In the genomic region with DNA sequence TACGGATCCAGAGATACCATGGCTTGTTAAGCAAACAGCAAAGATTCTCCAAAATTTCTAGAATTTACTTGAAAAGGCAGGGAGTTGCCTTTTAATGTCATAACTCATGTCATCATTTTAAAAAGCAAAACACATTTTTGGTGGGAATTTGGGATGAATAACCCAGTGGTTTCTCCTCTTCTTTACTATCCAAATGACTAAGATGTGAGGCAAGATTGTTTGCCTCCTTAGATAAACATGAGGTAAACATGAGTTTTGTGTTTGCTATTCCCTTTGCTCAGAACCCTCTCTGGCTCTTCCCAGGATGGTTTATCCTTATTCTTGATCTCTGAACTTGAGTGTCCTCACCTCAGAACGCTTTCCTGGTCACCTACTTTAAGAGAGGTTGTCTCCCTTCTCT, we compare ENCODE assay signal across 29 cellular contexts.
DNase-seq lines count a peak whose midpoint lies in the region; ATAC-seq and TF ChIP-seq lines count a peak whose summit lies in the region.
"Had no signal": no experiment of that assay in that cellular context is flagged by ENCODE, and none has a peak within 500 bp of the region (broad histone marks: within the 10 kb centered on the region; RNA-seq: fewer than 3 reads in every experiment).

No MANE protein-coding gene starts in this region.

- H3K27ac ChIP-seq in breast epithelium (no peak overlapping the region), Peyer's patch (no peak overlapping the region)
- H3K27ac ChIP-seq: 22Rv1, heart right ventricle, right atrium auricular region, testis had no signal

- CTCF ChIA-PET in MCF 10A (lab: Yijun Ruan, JAX), result interaction anchor here (0.7 kb wide), 1 partner anchor 43 kb away, joined by 4 read pairs; no protein-coding TSS in a partner anchor

- no peak for TF ChIP-seq CTCF in MCF 10A (IDR thresholded peaks at IDR 0.05; ENCODE audit: unreplicated experiment)
- no peak for TF ChIP-seq CTCF in breast epithelium (IDR thresholded peaks at IDR 0.05)
- TF ChIP-seq CTCF in Peyer's patch (IDR thresholded peaks at IDR 0.05), result no peak

- POLR2A ChIA-PET in MCF 10A (lab: Yijun Ruan, JAX), result no interaction called here

- H3K4me1 ChIP-seq in breast epithelium (no peaks in the 10 kb centered on the region), adipocyte (ENCODE audit: control insufficient read depth, insufficient read depth, low read length) (peaks cover 39% of the 10 kb centered on the region), Peyer's patch (no peaks in the 10 kb centered on the region)
- H3K4me1 ChIP-seq: BE2C, heart right ventricle, right atrium auricular region, testis had no signal

- DNase-seq in MCF 10A (ENCODE audit: unreplicated experiment), result peak; percentile 27
- no peak for DNase-seq in breast epithelium (ENCODE audit: low spot score in 2 of 2)
- DNase-seq in adipocyte (ENCODE audit: low read depth), result peak; percentile 45
- DNase-seq in memory B cell (ENCODE audit: low spot score in 2 of 2), result no peak
- no peak for DNase-seq in NCI-H1105 treated with DMSO at 0.1 percent for 48 hours (lab: John Stamatoyannopoulos, UW)
- DNase-seq in NCI-H226, result no peak
- no peak for DNase-seq in Peyer's patch
- DNase-seq: activated CD4-positive, alpha-beta T cell treated with anti-CD3 and anti-CD28 coated beads for 4 hours; activated CD8-positive, alpha-beta memory T cell treated with anti-CD3 and anti-CD28 coated beads for 24 hours; activated gamma-delta T cell treated with Interleukin-2 at 50 U/mL for 16 hours; activated T-cell treated with anti-CD3 and anti-CD28 coated beads, Interleukin-2, amount 50 U/mL, for 24 hours; BE2C; cerebellar nuclear complex; heart right ventricle; kidney glomerular epithelial cell; mammary epithelial cell; NCI-H1048; NCI-H1694 treated with DMSO at 0.1 percent for 48 hours; NCI-H2171; NCI-H510A treated with DMSO at 0.1 percent for 48 hours; Right ventricle myocardium superior; stimulated activated CD4-positive, alpha-beta T cell treated with anti-CD3 and anti-CD28 coated beads, Interleukin-12 subunit alpha, Interleukin-12 subunit beta, amount 100 ng/mL, for 4 hours; stimulated activated CD4-positive, alpha-beta T cell treated with anti-CD3 and anti-CD28 coated beads, Interleukin-4, amount 100 ng/mL, for 1 hour; testis had no signal

- H3K4me3 ChIP-seq in breast epithelium (no peak overlapping the region), adipocyte (ENCODE audit: low read length) (no peak overlapping the region), Peyer's patch (no peak overlapping the region)
- H3K4me3 ChIP-seq: GM12878, heart right ventricle, right atrium auricular region, testis had no signal

- H3K4me1 Mint-ChIP-seq in MCF 10A (ENCODE audit: insufficient read depth, unreplicated experiment) (no peaks in the 10 kb centered on the region), memory B cell (peaks cover 39% of the 10 kb centered on the region)

- ATAC-seq in memory B cell (ENCODE audit: low read depth), result no peak
- ATAC-seq in HG03196 (IDR thresholded peaks at IDR 0.05; ENCODE audit: unreplicated experiment), result no peak
- ATAC-seq: GM12878, heart right ventricle had no signal

- H3K27ac Mint-ChIP-seq in MCF 10A (ENCODE audit: low read depth, unreplicated experiment), result no peak overlapping the region
- H3K27ac Mint-ChIP-seq in memory B cell, result peak overlapping the region; percentile 65
- H3K27ac Mint-ChIP-seq: activated T-cell treated with anti-CD3 and anti-CD28 coated beads, Interleukin-2, amount 50 U/mL, for 24 hours had no signal

- no peaks in the 10 kb centered on the region for H3K36me3 ChIP-seq in breast epithelium
- peaks cover 37% of the 10 kb centered on the region for H3K36me3 ChIP-seq in adipocyte (ENCODE audit: control insufficient read depth, insufficient read depth, low read length, severe bottlenecking)
- no peaks in the 10 kb centered on the region for H3K36me3 ChIP-seq in Peyer's patch
- H3K36me3 ChIP-seq: BE2C, right atrium auricular region had no signal

- H3K9me3 ChIP-seq in breast epithelium (no peaks in the 10 kb centered on the region), adipocyte (ENCODE audit: control insufficient read depth, low read length) (no peaks in the 10 kb centered on the region), Peyer's patch (no peaks in the 10 kb centered on the region)
- H3K9me3 ChIP-seq: BE2C, heart right ventricle, right atrium auricular region, testis had no signal

- H3K9me3 Mint-ChIP-seq in MCF 10A (ENCODE audit: unreplicated experiment) (no peaks in the 10 kb centered on the region), memory B cell (peaks cover 2% of the 10 kb centered on the region)
- H3K9me3 Mint-ChIP-seq: activated T-cell treated with anti-CD3 and anti-CD28 coated beads, Interleukin-2, amount 50 U/mL, for 24 hours had no signal

- H3K9ac ChIP-seq in adipocyte (ENCODE audit: low read length), result no peak overlapping the region

- peaks cover 6% of the 10 kb centered on the region for H3K36me3 Mint-ChIP-seq in MCF 10A (ENCODE audit: insufficient read depth, unreplicated experiment)
- H3K36me3 Mint-ChIP-seq in memory B cell, result peaks cover 34% of the 10 kb centered on the region

- no TSS peak for BruUV-seq in MCF 10A (replicated peaks; lab: Mats Ljungman, UMichigan)

- intact Hi-C loops in MCF 10A (cut with micrococcal nuclease), result no loop called here
- intact Hi-C loops in breast epithelium (cut with DNase I; ENCODE audit: low total_unique reads), result no loop called here

- peaks cover 16% of the 10 kb centered on the region for H3K27me3 Mint-ChIP-seq in MCF 10A (ENCODE audit: insufficient read depth, unreplicated experiment)
- no peaks in the 10 kb centered on the region for H3K27me3 Mint-ChIP-seq in memory B cell
- H3K27me3 Mint-ChIP-seq: activated T-cell treated with anti-CD3 and anti-CD28 coated beads, Interleukin-2, amount 50 U/mL, for 24 hours had no signal

- TF ChIP-seq POLR2A in breast epithelium (IDR thresholded peaks at IDR 0.05) (no peak), Peyer's patch (IDR thresholded peaks at IDR 0.05) (no peak)

- H3K4me3 Mint-ChIP-seq in MCF 10A (ENCODE audit: unreplicated experiment) (no peak overlapping the region), memory B cell (no peak overlapping the region)
- H3K4me3 Mint-ChIP-seq: activated T-cell treated with anti-CD3 and anti-CD28 coated beads, Interleukin-2, amount 50 U/mL, for 24 hours; neural crest cell had no signal

- H3K27me3 ChIP-seq in breast epithelium, result no peaks in the 10 kb centered on the region
- no peaks in the 10 kb centered on the region for H3K27me3 ChIP-seq in adipocyte (replicated peaks; ENCODE audit: control insufficient read depth, insufficient read depth, low read length)
- no peaks in the 10 kb centered on the region for H3K27me3 ChIP-seq in Peyer's patch
- H3K27me3 ChIP-seq: BE2C, heart right ventricle, right atrium auricular region, testis had no signal

Comparison
In these comparisons a context has a peak if more than half of its experiments do, and no peak if none do; other contexts are left out.
1. DNase-seq: peak in MCF 10A (single experiment) and adipocyte (single experiment); none in breast epithelium (0 of 2), memory B cell (0 of 2), NCI-H1105 treated with DMSO at 0.1 percent for 48 hours (single experiment), NCI-H226 (single experiment) and Peyer's patch (0 of 3).